Comparison of ENCODE assay signal across 12 cellular contexts in the genomic region with DNA sequence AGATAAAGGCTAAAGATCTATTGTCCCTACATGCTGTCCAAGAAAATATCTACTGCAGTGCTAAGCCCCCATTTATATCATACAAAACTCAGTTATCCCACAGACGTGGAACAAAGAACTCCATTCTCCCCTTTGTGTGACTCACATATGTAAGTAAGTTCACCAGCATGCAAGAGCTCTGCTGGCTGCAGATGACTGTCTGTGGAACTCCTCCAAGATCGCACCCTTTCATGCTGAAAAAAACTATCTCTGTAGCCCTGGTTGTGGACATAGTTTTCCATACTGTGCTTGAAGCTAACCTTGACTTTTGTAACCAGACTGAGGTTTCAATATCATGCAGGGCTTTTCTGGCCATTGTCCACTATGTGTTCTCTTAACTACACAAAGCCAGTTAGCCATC.
DNase-seq lines count a peak whose midpoint lies in the region; ATAC-seq and TF ChIP-seq lines count a peak whose summit lies in the region.
"Had no signal": no experiment of that assay in that cellular context is flagged by ENCODE, and none has a peak within 500 bp of the region (broad histone marks: within the 10 kb centered on the region; RNA-seq: fewer than 3 reads in every experiment).

No MANE protein-coding gene starts in this region.

- no peaks in the 10 kb centered on the region for H3K27me3 Mint-ChIP-seq in T-helper 17 cell
- no peaks in the 10 kb centered on the region for H3K27me3 Mint-ChIP-seq in neural crest cell (ENCODE audit: low read depth)
- H3K27me3 Mint-ChIP-seq: memory B cell had no signal

- H3K9me3 Mint-ChIP-seq in neural crest cell, result no peaks in the 10 kb centered on the region
- H3K9me3 Mint-ChIP-seq: activated T-helper 2 cell treated with anti-CD3 and anti-CD28 coated beads, Interferon-gamma antibody, Interleukin-2, Interleukin-4, amounts not matched to agents 10 μg/mL and 5 μg/mL and 100 μg/mL, durations not matched to agents 14 hours and 24 hours and 36 hours; memory B cell had no signal

- no peak overlapping the region for H3K27ac Mint-ChIP-seq in T-helper 17 cell
- H3K27ac Mint-ChIP-seq in neural crest cell (ENCODE audit: unreplicated experiment), result peak overlapping the region; percentile 72
- H3K27ac Mint-ChIP-seq: activated T-helper 2 cell treated with anti-CD3 and anti-CD28 coated beads, Interferon-gamma antibody, Interleukin-2, Interleukin-4, amounts not matched to agents 10 μg/mL and 5 μg/mL and 100 μg/mL, durations not matched to agents 14 hours and 24 hours and 36 hours; CD4-positive, alpha-beta memory T cell; memory B cell had no signal

- H3K36me3 Mint-ChIP-seq in T-helper 17 cell (ENCODE audit: low read depth), result no peaks in the 10 kb centered on the region
- no peaks in the 10 kb centered on the region for H3K36me3 Mint-ChIP-seq in neural crest cell (ENCODE audit: low read depth)
- H3K36me3 Mint-ChIP-seq: CD4-positive, alpha-beta memory T cell; memory B cell had no signal

- H3K4me1 Mint-ChIP-seq in T-helper 17 cell (no peaks in the 10 kb centered on the region), neural crest cell (peaks cover 27% of the 10 kb centered on the region)
- H3K4me1 Mint-ChIP-seq: CD4-positive, alpha-beta memory T cell; memory B cell had no signal

- DNase-seq in EH (ENCODE audit: low read depth) (peak; percentile 58), T-helper 17 cell (no peak), fibroblast of peridontal ligament (ENCODE audit: extremely low read depth) (peak; percentile 81), neural crest cell (ENCODE audit: low read depth, low spot score) (no peak), GM10266 (ENCODE audit: extremely low spot score) (no peak), NCI-H774 (lab: John Stamatoyannopoulos, UW) (no peak)
- DNase-seq: CD4-positive, alpha-beta memory T cell; NCI-H1436 treated with DMSO at 0.1 percent for 48 hours had no signal

- ATAC-seq in T-helper 17 cell (no peak), HG02610 (IDR thresholded peaks at IDR 0.05; ENCODE audit: unreplicated experiment) (no peak), HG03460 (IDR thresholded peaks at IDR 0.05; ENCODE audit: unreplicated experiment) (no peak)

- H3K9me3 ChIP-seq in T-helper 17 cell (ENCODE audit: control insufficient read depth, low read length, poor library complexity, severe bottlenecking), result no peaks in the 10 kb centered on the region

- no peak for TF ChIP-seq CTCF in neural crest cell (conservative IDR thresholded peaks at IDR 0.05)
- no peak for TF ChIP-seq CTCF in GM10266 (IDR thresholded peaks at IDR 0.05; ENCODE audit: control insufficient read depth, insufficient read depth, low read depth, missing control alignments)

- H3K4me3 Mint-ChIP-seq in T-helper 17 cell (peak overlapping the region; percentile 8), neural crest cell (no peak overlapping the region)
- H3K4me3 Mint-ChIP-seq: CD4-positive, alpha-beta memory T cell; memory B cell had no signal

Comparison
In these comparisons a context has a peak if more than half of its experiments do, and no peak if none do; other contexts are left out.
1. DNase-seq: peak in EH (single experiment) and fibroblast of peridontal ligament (single experiment); none in T-helper 17 cell (0 of 3), neural crest cell (single experiment), GM10266 (single experiment) and NCI-H774 (single experiment).